21 cellular contexts compared by ENCODE assay signal in the genomic region with DNA sequence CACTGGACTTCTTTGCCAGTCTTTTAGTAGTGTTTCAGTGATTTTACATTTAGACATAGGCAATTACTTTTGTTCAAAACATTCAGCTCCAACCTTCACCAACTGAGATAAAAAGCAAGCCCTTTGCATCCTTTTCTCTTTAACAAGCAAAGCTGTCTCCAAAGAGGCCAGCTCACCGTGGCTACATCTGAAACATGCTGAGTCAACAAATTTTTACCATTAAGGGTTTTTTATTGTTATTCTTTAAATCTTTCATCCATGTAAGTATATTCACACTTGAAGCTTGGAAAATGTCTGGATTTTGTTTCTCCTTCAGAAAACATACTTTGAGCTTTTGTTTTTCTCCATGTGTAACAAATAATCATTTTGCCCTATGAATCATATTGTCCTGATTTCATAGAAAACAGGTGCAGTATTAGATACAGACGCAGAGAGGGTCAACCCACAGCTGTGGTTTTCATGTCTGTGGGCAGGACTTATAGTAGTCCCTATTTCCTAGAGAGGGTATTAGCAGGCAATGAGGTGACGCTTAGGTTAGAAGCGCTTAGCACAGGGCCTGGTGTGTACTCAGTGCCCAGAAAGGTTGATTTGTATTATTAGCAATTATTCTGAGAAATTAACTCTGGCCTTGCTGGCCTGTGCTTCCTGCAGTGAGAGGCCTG.
DNase-seq lines count a peak whose midpoint lies in the region; ATAC-seq and TF ChIP-seq lines count a peak whose summit lies in the region.
"Had no signal": no experiment of that assay in that cellular context is flagged by ENCODE, and none has a peak within 500 bp of the region (broad histone marks: within the 10 kb centered on the region; RNA-seq: fewer than 3 reads in every experiment).

No MANE protein-coding gene starts in this region.

- DNase-seq in activated naive CD4-positive, alpha-beta T cell treated with anti-CD3 and anti-CD28 coated beads for 36 hours = peak; percentile 56
- no peak for DNase-seq in activated naive CD4-positive, alpha-beta T cell (lab: John Stamatoyannopoulos, UW)
- no peak for DNase-seq in activated T-helper 1 cell treated with anti-CD3 and anti-CD28 coated beads, Interleukin-12 subunit alpha, Interleukin-12 subunit beta, Interleukin-2, Interleukin-4 antibody, amounts not matched to agents 30 ng/mL and 10 ng/mL and 1 ng/mL, durations not matched to agents 14 hours and 24 hours and 36 hours (ENCODE audit: low spot score)
- DNase-seq in neural progenitor cell (ENCODE audit: low spot score) (no peak), BE2C (no peak), NCI-H82 treated with DMSO at 0.1 percent for 48 hours (lab: John Stamatoyannopoulos, UW; ENCODE audit: unreplicated experiment) (no peak), NCI-H2081 (lab: John Stamatoyannopoulos, UW) (no peak)
- DNase-seq: activated CD4-positive, alpha-beta T cell treated with anti-CD3 and anti-CD28 coated beads for 4 hours; GF-D8; mesenchymal stem cell; NCI-H1694 treated with DMSO at 0.1 percent for 48 hours; retina had no signal

- H3K36me3 Mint-ChIP-seq in activated naive CD4-positive, alpha-beta T cell treated with anti-CD3 and anti-CD28 coated beads for 36 hours (ENCODE audit: low read depth) = no peaks in the 10 kb centered on the region
- no peaks in the 10 kb centered on the region for H3K36me3 Mint-ChIP-seq in activated T-helper 1 cell treated with anti-CD3 and anti-CD28 coated beads, Interleukin-12 subunit alpha, Interleukin-12 subunit beta, Interleukin-2, Interleukin-4 antibody, amounts not matched to agents 30 ng/mL and 10 ng/mL and 1 ng/mL, durations not matched to agents 14 hours and 24 hours and 36 hours (ENCODE audit: low read depth)
- no peaks in the 10 kb centered on the region for H3K36me3 Mint-ChIP-seq in neural progenitor cell

- no peak overlapping the region for H2AFZ ChIP-seq in neural progenitor cell (replicated peaks)

- intact Hi-C loops in activated naive CD4-positive, alpha-beta T cell treated with anti-CD3 and anti-CD28 coated beads for 36 hours (cut with micrococcal nuclease) = no loop called here
- intact Hi-C loops in activated T-helper 1 cell treated with anti-CD3 and anti-CD28 coated beads, Interleukin-12 subunit alpha, Interleukin-12 subunit beta, Interleukin-2, Interleukin-4 antibody, amounts not matched to agents 30 ng/mL and 10 ng/mL and 1 ng/mL, durations not matched to agents 14 hours and 24 hours and 36 hours (cut with micrococcal nuclease) = loop anchor here (5.0 kb wide), 1 partner anchor 839 kb away; no protein-coding TSS in a partner anchor

- H3K4me1 Mint-ChIP-seq in activated naive CD4-positive, alpha-beta T cell treated with anti-CD3 and anti-CD28 coated beads for 36 hours (ENCODE audit: low read depth) = peaks cover 13% of the 10 kb centered on the region
- peaks cover 13% of the 10 kb centered on the region for H3K4me1 Mint-ChIP-seq in activated T-helper 1 cell treated with anti-CD3 and anti-CD28 coated beads, Interleukin-12 subunit alpha, Interleukin-12 subunit beta, Interleukin-2, Interleukin-4 antibody, amounts not matched to agents 30 ng/mL and 10 ng/mL and 1 ng/mL, durations not matched to agents 14 hours and 24 hours and 36 hours (ENCODE audit: low read depth)
- peaks cover 28% of the 10 kb centered on the region for H3K4me1 Mint-ChIP-seq in neural progenitor cell

- no peak overlapping the region for H3K4me3 ChIP-seq in neural progenitor cell
- H3K4me3 ChIP-seq in BE2C (ENCODE audit: low read depth, low read length) = no peak overlapping the region
- H3K4me3 ChIP-seq: SJSA1, testis had no signal

- no peak overlapping the region for H3K4me3 Mint-ChIP-seq in activated naive CD4-positive, alpha-beta T cell treated with anti-CD3 and anti-CD28 coated beads for 36 hours
- H3K4me3 Mint-ChIP-seq in activated T-helper 1 cell treated with anti-CD3 and anti-CD28 coated beads, Interleukin-12 subunit alpha, Interleukin-12 subunit beta, Interleukin-2, Interleukin-4 antibody, amounts not matched to agents 30 ng/mL and 10 ng/mL and 1 ng/mL, durations not matched to agents 14 hours and 24 hours and 36 hours = no peak overlapping the region
- no peak overlapping the region for H3K4me3 Mint-ChIP-seq in neural progenitor cell
- H3K4me3 Mint-ChIP-seq: dendritic cell treated with granulocyte-macrophage colony-stimulating factor and Interleukin-4, amounts not matched to agents 40 ng/mL and 50 ng/mL, for 4 days; neural crest cell; T-helper 2 cell treated with Interferon-gamma antibody and Interleukin-4, amounts not matched to agents 5 μg/mL and 100 μg/mL, for 36 hours had no signal

- no peaks in the 10 kb centered on the region for H3K27me3 ChIP-seq in neural progenitor cell
- H3K27me3 ChIP-seq in BE2C = no peaks in the 10 kb centered on the region
- H3K27me3 ChIP-seq: SJSA1, testis had no signal

- no peak overlapping the region for H3K4me2 ChIP-seq in neural progenitor cell

- CTCF ChIA-PET in activated naive CD4-positive, alpha-beta T cell treated with anti-CD3 and anti-CD28 coated beads for 36 hours (lab: Charles Lee) = interaction anchor here (0.9 to 4.1 kb wide), 6 partner anchors 9 to 121 kb away, joined by 3 to 24 read pairs (median 4); no protein-coding TSS in a partner anchor

- H3K27ac ChIP-seq in neural progenitor cell = no peak overlapping the region
- H3K27ac ChIP-seq: SJSA1, testis had no signal

- peak; percentile 76 for ATAC-seq in HG02759 (IDR thresholded peaks at IDR 0.05; ENCODE audit: unreplicated experiment)
- ATAC-seq: esophagus mucosa had no signal

- no peaks in the 10 kb centered on the region for H3K27me3 Mint-ChIP-seq in activated naive CD4-positive, alpha-beta T cell treated with anti-CD3 and anti-CD28 coated beads for 36 hours (ENCODE audit: low read depth)
- H3K27me3 Mint-ChIP-seq in activated T-helper 1 cell treated with anti-CD3 and anti-CD28 coated beads, Interleukin-12 subunit alpha, Interleukin-12 subunit beta, Interleukin-2, Interleukin-4 antibody, amounts not matched to agents 30 ng/mL and 10 ng/mL and 1 ng/mL, durations not matched to agents 14 hours and 24 hours and 36 hours (ENCODE audit: insufficient read depth) = no peaks in the 10 kb centered on the region
- peaks cover 6% of the 10 kb centered on the region for H3K27me3 Mint-ChIP-seq in neural progenitor cell (ENCODE audit: insufficient read depth, low read depth)
- H3K27me3 Mint-ChIP-seq: dendritic cell treated with granulocyte-macrophage colony-stimulating factor and Interleukin-4, amounts not matched to agents 40 ng/mL and 50 ng/mL, for 4 days had no signal

- H3K27ac Mint-ChIP-seq in activated naive CD4-positive, alpha-beta T cell treated with anti-CD3 and anti-CD28 coated beads for 36 hours = no peak overlapping the region
- peak overlapping the region; percentile 63 for H3K27ac Mint-ChIP-seq in activated T-helper 1 cell treated with anti-CD3 and anti-CD28 coated beads, Interleukin-12 subunit alpha, Interleukin-12 subunit beta, Interleukin-2, Interleukin-4 antibody, amounts not matched to agents 30 ng/mL and 10 ng/mL and 1 ng/mL, durations not matched to agents 14 hours and 24 hours and 36 hours
- H3K27ac Mint-ChIP-seq in neural progenitor cell = peak overlapping the region; percentile 40
- H3K27ac Mint-ChIP-seq: activated T-helper 2 cell treated with anti-CD3 and anti-CD28 coated beads, Interferon-gamma antibody, Interleukin-2, Interleukin-4, amounts not matched to agents 10 μg/mL and 5 μg/mL and 100 μg/mL, durations not matched to agents 14 hours and 24 hours and 36 hours; dendritic cell treated with granulocyte-macrophage colony-stimulating factor and Interleukin-4, amounts not matched to agents 40 ng/mL and 50 ng/mL, for 4 days; T-helper 2 cell treated with Interferon-gamma antibody and Interleukin-4, amounts not matched to agents 5 μg/mL and 100 μg/mL, for 36 hours had no signal

- H3K79me2 ChIP-seq in neural progenitor cell (ENCODE audit: low read depth) = no peaks in the 10 kb centered on the region

- H3F3A ChIP-seq in neural progenitor cell (ENCODE audit: low read depth) = no peaks in the 10 kb centered on the region

- H3K9ac ChIP-seq in neural progenitor cell = no peak overlapping the region

- H3K36me3 ChIP-seq in neural progenitor cell = no peaks in the 10 kb centered on the region
- H3K36me3 ChIP-seq in BE2C = no peaks in the 10 kb centered on the region
- H3K36me3 ChIP-seq: SJSA1 had no signal

- TF ChIP-seq CTCF in neural progenitor cell (IDR thresholded peaks at IDR 0.05) = no peak
- no peak for TF ChIP-seq CTCF in BE2C (IDR thresholded peaks at IDR 0.05; ENCODE audit: low read depth, low read length)

- H4K20me1 ChIP-seq in neural progenitor cell (ENCODE audit: low read depth) = no peaks in the 10 kb centered on the region

- no peaks in the 10 kb centered on the region for H3K9me3 Mint-ChIP-seq in activated naive CD4-positive, alpha-beta T cell treated with anti-CD3 and anti-CD28 coated beads for 36 hours
- no peaks in the 10 kb centered on the region for H3K9me3 Mint-ChIP-seq in activated T-helper 1 cell treated with anti-CD3 and anti-CD28 coated beads, Interleukin-12 subunit alpha, Interleukin-12 subunit beta, Interleukin-2, Interleukin-4 antibody, amounts not matched to agents 30 ng/mL and 10 ng/mL and 1 ng/mL, durations not matched to agents 14 hours and 24 hours and 36 hours
- H3K9me3 Mint-ChIP-seq in neural progenitor cell = no peaks in the 10 kb centered on the region
- H3K9me3 Mint-ChIP-seq: activated T-helper 2 cell treated with anti-CD3 and anti-CD28 coated beads, Interferon-gamma antibody, Interleukin-2, Interleukin-4, amounts not matched to agents 10 μg/mL and 5 μg/mL and 100 μg/mL, durations not matched to agents 14 hours and 24 hours and 36 hours; dendritic cell treated with granulocyte-macrophage colony-stimulating factor and Interleukin-4, amounts not matched to agents 40 ng/mL and 50 ng/mL, for 4 days; neural crest cell; T-helper 2 cell treated with Interferon-gamma antibody and Interleukin-4, amounts not matched to agents 5 μg/mL and 100 μg/mL, for 36 hours had no signal

- H3K9me3 ChIP-seq in neural progenitor cell (ENCODE audit: low read depth) (no peaks in the 10 kb centered on the region), BE2C (no peaks in the 10 kb centered on the region)
- H3K9me3 ChIP-seq: Caco-2, SJSA1, testis had no signal

- H3K4me1 ChIP-seq in neural progenitor cell (peaks cover 22% of the 10 kb centered on the region), BE2C (no peaks in the 10 kb centered on the region)
- H3K4me1 ChIP-seq: Caco-2, SJSA1 had no signal
